29 cellular contexts compared by ENCODE assay signal in the genomic region with DNA sequence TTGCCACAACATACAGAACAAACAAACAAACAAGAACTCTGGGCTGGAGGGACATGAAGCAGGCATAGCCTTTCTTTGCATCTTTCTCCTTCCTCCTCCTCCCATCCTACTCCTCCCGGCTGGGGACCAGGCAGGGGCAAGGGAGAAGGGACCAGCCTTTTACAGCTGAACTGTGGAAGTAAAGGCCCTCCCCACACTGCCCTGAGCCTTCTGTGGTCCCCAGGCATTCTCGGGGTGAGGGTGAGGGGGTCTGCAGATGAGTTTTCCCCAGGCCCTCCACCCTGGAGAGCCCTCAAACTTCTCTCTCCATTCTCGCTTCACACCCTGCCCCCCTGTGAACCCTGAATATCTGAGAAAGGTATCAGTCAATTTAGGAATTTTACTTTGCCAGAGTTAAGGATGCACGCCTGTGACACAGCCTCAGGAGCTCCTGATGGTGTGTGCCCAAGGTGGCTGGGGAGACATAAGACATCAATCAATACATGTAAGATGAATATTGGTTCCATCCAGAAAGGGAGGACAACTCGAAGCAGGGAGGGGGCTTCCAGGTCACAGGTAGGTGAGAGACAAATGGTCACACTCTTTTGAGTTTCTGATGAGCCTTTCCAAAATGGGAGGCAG.
DNase-seq lines count a peak whose midpoint lies in the region; ATAC-seq and TF ChIP-seq lines count a peak whose summit lies in the region.
"Had no signal": no experiment of that assay in that cellular context is flagged by ENCODE, and none has a peak within 500 bp of the region (broad histone marks: within the 10 kb centered on the region; RNA-seq: fewer than 3 reads in every experiment).

No MANE protein-coding gene starts in this region.

- H3K4me2 ChIP-seq in BLaER1 treated with 17β-estradiol and CSF1 and Interleukin-3, amounts not matched to agents 10 nM and 100 nM: peak overlapping the region in 10 of 11 experiments; percentile 77 to 95 (median 87); a peak in 18 of 22 replicates

- H3K27ac Mint-ChIP-seq in stimulated activated naive B cell treated with anti-CD40 and anti-IgM and Interleukin-4, amounts not matched to agents 10 μg/mL and 1 μg/mL and 100 μg/mL, for 72 hours: no peak overlapping the region
- H3K27ac Mint-ChIP-seq: activated naive CD4-positive, alpha-beta T cell treated with anti-CD3 and anti-CD28 coated beads for 36 hours; activated T-helper 1 cell treated with anti-CD3 and anti-CD28 coated beads, Interleukin-12 subunit alpha, Interleukin-12 subunit beta, Interleukin-2, Interleukin-4 antibody, amounts not matched to agents 30 ng/mL and 10 ng/mL and 1 ng/mL, durations not matched to agents 14 hours and 24 hours and 36 hours; CD4-positive, CD25-positive, alpha-beta regulatory T cell; naive B cell; WTC11 had no signal

- peak overlapping the region in 6 of 11 experiments; percentile 62 to 88 (median 78); a peak in 10 of 22 replicates for H3K9ac ChIP-seq in BLaER1 treated with 17β-estradiol and CSF1 and Interleukin-3, amounts not matched to agents 10 nM and 100 nM

- ATAC-seq in GM21390 (IDR thresholded peaks at IDR 0.05; ENCODE audit: unreplicated experiment) (no peak), left lobe of liver (no peak)
- no peak for ATAC-seq in stimulated activated naive B cell treated with anti-CD40 and anti-IgM and Interleukin-4, amounts not matched to agents 10 μg/mL and 1 μg/mL and 100 μg/mL, for 72 hours (replicated peaks)
- ATAC-seq: HepG2, left lung had no signal

- no peaks in the 10 kb centered on the region for H3K36me3 Mint-ChIP-seq in stimulated activated naive B cell treated with anti-CD40 and anti-IgM and Interleukin-4, amounts not matched to agents 10 μg/mL and 1 μg/mL and 100 μg/mL, for 72 hours
- H3K36me3 Mint-ChIP-seq: CD4-positive, CD25-positive, alpha-beta regulatory T cell; WTC11 had no signal

- peaks cover 14 to 28% of the 10 kb centered on the region in 2 donors for H3K4me1 Mint-ChIP-seq in stimulated activated naive B cell treated with anti-CD40 and anti-IgM and Interleukin-4, amounts not matched to agents 10 μg/mL and 1 μg/mL and 100 μg/mL, for 72 hours

- H3K9me3 ChIP-seq in BLaER1 treated with 17β-estradiol and CSF1 and Interleukin-3, amounts not matched to agents 10 nM and 100 nM (replicated peaks in 1 of 11): no peaks in the 10 kb centered on the region
- no peaks in the 10 kb centered on the region for H3K9me3 ChIP-seq in neutrophil
- H3K9me3 ChIP-seq: breast epithelium, left lung had no signal

- peaks cover 0 to 4% of the 10 kb centered on the region in 2 donors for H3K9me3 Mint-ChIP-seq in stimulated activated naive B cell treated with anti-CD40 and anti-IgM and Interleukin-4, amounts not matched to agents 10 μg/mL and 1 μg/mL and 100 μg/mL, for 72 hours
- H3K9me3 Mint-ChIP-seq: activated naive CD4-positive, alpha-beta T cell treated with anti-CD3 and anti-CD28 coated beads for 36 hours; WTC11 had no signal

- no peaks in the 10 kb centered on the region for H3K36me3 ChIP-seq in BLaER1 treated with 17β-estradiol and CSF1 and Interleukin-3, amounts not matched to agents 10 nM and 100 nM
- no peaks in the 10 kb centered on the region for H3K36me3 ChIP-seq in neutrophil
- H3K36me3 ChIP-seq: breast epithelium, left lung had no signal

- DNase-seq in ELF-1 (ENCODE audit: low read depth, low spot score): peak; percentile 3
- DNase-seq in caudate nucleus (lab: John Stamatoyannopoulos, UW): no peak
- no peak for DNase-seq in stimulated activated naive B cell treated with anti-CD40 and anti-IgM and Interleukin-4, amounts not matched to agents 10 μg/mL and 1 μg/mL and 100 μg/mL, for 72 hours
- no peak for DNase-seq in left lobe of liver (ENCODE audit: low spot score)
- DNase-seq: activated CD4-positive, alpha-beta T cell treated with anti-CD3 and anti-CD28 coated beads, Interleukin-2, amount 50 U/mL, for 1 hour; activated naive CD4-positive, alpha-beta T cell treated with anti-CD3 and anti-CD28 coated beads for 36 hours; amniotic stem cell; CD4-positive, CD25-positive, alpha-beta regulatory T cell; hippocampal formation; Kasumi-1; left lung; MV-4-11; naive B cell; NCI-H1436 treated with DMSO at 0.1 percent for 48 hours; NCI-H510A treated with DMSO at 0.1 percent for 48 hours; NK-92 treated with Interleukin-12 subunit alpha and Interleukin-12 subunit beta, amount 100 ng/mL, for 24 hours; SHP77 treated with DMSO at 0.1 percent for 48 hours; small intestine; stimulated activated CD4-positive, alpha-beta T cell treated with anti-CD3 and anti-CD28 coated beads, Interleukin-1b, Interleukin-23, amount 100 ng/mL, for 48 hours; stimulated activated CD8-positive, alpha-beta memory T cell treated with anti-CD3 and anti-CD28 coated beads, Interleukin-4, amount 100 ng/mL, for 48 hours; trophoblast cell had no signal

- TF ChIP-seq CTCF in neutrophil (IDR thresholded peaks at IDR 0.05): no peak

- H3K4me1 ChIP-seq in BLaER1 treated with 17β-estradiol and CSF1 and Interleukin-3, amounts not matched to agents 10 nM and 100 nM: peaks cover 30 to 81% (median 76%) of the 10 kb centered on the region in 10 experiments
- H3K4me1 ChIP-seq in neutrophil (ENCODE audit: control insufficient read depth in 1 of 2, insufficient read depth in 1 of 2, low read depth in 1 of 2, low read length in 1 of 2): peaks cover 29% of the 10 kb centered on the region in 2 experiments
- H3K4me1 ChIP-seq: breast epithelium had no signal

- H4K20me1 ChIP-seq in BLaER1 treated with 17β-estradiol and CSF1 and Interleukin-3, amounts not matched to agents 10 nM and 100 nM: no peaks in the 10 kb centered on the region; a peak in 1 of 22 replicates

- H3K27ac ChIP-seq in BLaER1 treated with 17β-estradiol and CSF1 and Interleukin-3, amounts not matched to agents 10 nM and 100 nM: peak overlapping the region in 8 of 11 experiments; percentile 27 to 97 (median 82); a peak in 16 of 22 replicates
- H3K27ac ChIP-seq in caudate nucleus (ENCODE audit: low read depth, low read length): peak overlapping the region; percentile 49
- peak overlapping the region; percentile 99 for H3K27ac ChIP-seq in neutrophil
- H3K27ac ChIP-seq: breast epithelium had no signal

- peaks cover 0 to 8% (median 0%) of the 10 kb centered on the region in 11 experiments; a peak in 1 of 22 replicates for H3K27me3 ChIP-seq in BLaER1 treated with 17β-estradiol and CSF1 and Interleukin-3, amounts not matched to agents 10 nM and 100 nM
- no peaks in the 10 kb centered on the region for H3K27me3 ChIP-seq in neutrophil
- H3K27me3 ChIP-seq: breast epithelium, left lung had no signal

- peaks cover 18 to 29% of the 10 kb centered on the region in 2 donors for H3K27me3 Mint-ChIP-seq in stimulated activated naive B cell treated with anti-CD40 and anti-IgM and Interleukin-4, amounts not matched to agents 10 μg/mL and 1 μg/mL and 100 μg/mL, for 72 hours

- peak overlapping the region in 2 of 10 experiments; percentile 41 to 59; a peak in 2 of 20 replicates for H3K4me3 ChIP-seq in BLaER1 treated with 17β-estradiol and CSF1 and Interleukin-3, amounts not matched to agents 10 nM and 100 nM
- H3K4me3 ChIP-seq in neutrophil (ENCODE audit: low read depth in 1 of 2, low read length in 1 of 2): no peak overlapping the region
- H3K4me3 ChIP-seq: breast epithelium, GM12878, left lung had no signal

- H3K4me3 Mint-ChIP-seq in stimulated activated naive B cell treated with anti-CD40 and anti-IgM and Interleukin-4, amounts not matched to agents 10 μg/mL and 1 μg/mL and 100 μg/mL, for 72 hours: no peak overlapping the region
- H3K4me3 Mint-ChIP-seq: activated naive CD4-positive, alpha-beta T cell treated with anti-CD3 and anti-CD28 coated beads for 36 hours; activated T-helper 1 cell treated with anti-CD3 and anti-CD28 coated beads, Interleukin-12 subunit alpha, Interleukin-12 subunit beta, Interleukin-2, Interleukin-4 antibody, amounts not matched to agents 30 ng/mL and 10 ng/mL and 1 ng/mL, durations not matched to agents 14 hours and 24 hours and 36 hours; CD4-positive, CD25-positive, alpha-beta regulatory T cell; naive B cell had no signal

Comparison
In these comparisons a context has a peak if more than half of its experiments do, and no peak if none do; other contexts are left out.
1. H3K27ac ChIP-seq: peak in every context shown above with its lines; median percentile 99 in neutrophil; 82 in BLaER1 treated with 17β-estradiol and CSF1 and Interleukin-3, amounts not matched to agents 10 nM and 100 nM; 49 in caudate nucleus.